12 cellular contexts compared by ENCODE assay signal in genomic region chr6:142853244-142854180, GRCh38.
DNase-seq lines count a peak whose midpoint lies in the region; ATAC-seq and TF ChIP-seq lines count a peak whose summit lies in the region.
"Had no signal": no experiment of that assay in that cellular context is flagged by ENCODE, and none has a peak within 500 bp of the region (broad histone marks: within the 10 kb centered on the region; RNA-seq: fewer than 3 reads in every experiment).

No MANE protein-coding gene starts in this region.

- peaks cover 99% of the 10 kb centered on the region for H3K4me1 Mint-ChIP-seq in stimulated activated naive CD8-positive, alpha-beta T cell treated with anti-CD3 and anti-CD28 coated beads, Interleukin-15, Interleukin-2, amounts not matched to agents 100 ng/mL and 50 ng/mL, for 24 hours (ENCODE audit: low read depth)
- peaks cover 95% of the 10 kb centered on the region for H3K4me1 Mint-ChIP-seq in activated CD4-positive, alpha-beta memory T cell treated with anti-CD3 and anti-CD28 coated beads, Interleukin-2, amount 10 ng/mL, durations not matched to agents 7 days and 5 days
- peaks cover 50% of the 10 kb centered on the region for H3K4me1 Mint-ChIP-seq in type B pancreatic cell (ENCODE audit: unreplicated experiment)

- no peaks in the 10 kb centered on the region for H3K27me3 Mint-ChIP-seq in stimulated activated naive CD8-positive, alpha-beta T cell treated with anti-CD3 and anti-CD28 coated beads, Interleukin-15, Interleukin-2, amounts not matched to agents 100 ng/mL and 50 ng/mL, for 24 hours
- no peaks in the 10 kb centered on the region for H3K27me3 Mint-ChIP-seq in activated CD4-positive, alpha-beta memory T cell treated with anti-CD3 and anti-CD28 coated beads, Interleukin-2, amount 10 ng/mL, durations not matched to agents 7 days and 5 days
- H3K27me3 Mint-ChIP-seq in type B pancreatic cell, result no peaks in the 10 kb centered on the region

- H3K9me2 ChIP-seq in hepatocyte (replicated peaks; ENCODE audit: insufficient read depth), result no peaks in the 10 kb centered on the region

- POLR2A ChIA-PET in activated CD4-positive, alpha-beta memory T cell treated with anti-CD3 and anti-CD28 coated beads, Interleukin-2, amount 10 ng/mL, durations not matched to agents 7 days and 5 days (lab: Charles Lee), result interaction anchor here (0.7 to 9.3 kb wide), 18 partner anchors 10 to 93 kb away, joined by 3 to 202 read pairs (median 5); partner anchors contain the start of gene HIVEP2

- no peaks in the 10 kb centered on the region for H3K9me3 Mint-ChIP-seq in stimulated activated naive CD8-positive, alpha-beta T cell treated with anti-CD3 and anti-CD28 coated beads, Interleukin-15, Interleukin-2, amounts not matched to agents 100 ng/mL and 50 ng/mL, for 24 hours
- H3K9me3 Mint-ChIP-seq in activated CD4-positive, alpha-beta memory T cell treated with anti-CD3 and anti-CD28 coated beads, Interleukin-2, amount 10 ng/mL, durations not matched to agents 7 days and 5 days, result no peaks in the 10 kb centered on the region
- H3K9me3 Mint-ChIP-seq in type B pancreatic cell, result no peaks in the 10 kb centered on the region

- no peak for ATAC-seq in stimulated activated naive CD8-positive, alpha-beta T cell treated with anti-CD3 and anti-CD28 coated beads, Interleukin-15, Interleukin-2, amounts not matched to agents 100 U/mL and 50 U/mL, for 24 hours
- no peak for ATAC-seq in GM21528 (IDR thresholded peaks at IDR 0.05; ENCODE audit: low FRiP score, unreplicated experiment)

- peaks cover 7% of the 10 kb centered on the region for H3K4me1 ChIP-seq in hepatocyte (ENCODE audit: insufficient read depth)

- TF ChIP-seq CTCF in hepatocyte (IDR thresholded peaks at IDR 0.05; ENCODE audit: poor library complexity), result no peak
- TF ChIP-seq CTCF in type B pancreatic cell (conservative IDR thresholded peaks at IDR 0.05), result no peak

- no peak overlapping the region for H2AFZ ChIP-seq in hepatocyte

- H3K36me3 Mint-ChIP-seq in stimulated activated naive CD8-positive, alpha-beta T cell treated with anti-CD3 and anti-CD28 coated beads, Interleukin-15, Interleukin-2, amounts not matched to agents 100 ng/mL and 50 ng/mL, for 24 hours (ENCODE audit: low read depth), result peaks cover 29% of the 10 kb centered on the region
- H3K36me3 Mint-ChIP-seq in activated CD4-positive, alpha-beta memory T cell treated with anti-CD3 and anti-CD28 coated beads, Interleukin-2, amount 10 ng/mL, durations not matched to agents 7 days and 5 days (ENCODE audit: low read depth), result peaks cover 14% of the 10 kb centered on the region
- peaks cover 3% of the 10 kb centered on the region for H3K36me3 Mint-ChIP-seq in type B pancreatic cell

- peak overlapping the region; percentile 95 for H3K27ac Mint-ChIP-seq in stimulated activated naive CD8-positive, alpha-beta T cell treated with anti-CD3 and anti-CD28 coated beads, Interleukin-15, Interleukin-2, amounts not matched to agents 100 ng/mL and 50 ng/mL, for 24 hours
- peak overlapping the region; percentile 98 for H3K27ac Mint-ChIP-seq in activated CD4-positive, alpha-beta memory T cell treated with anti-CD3 and anti-CD28 coated beads, Interleukin-2, amount 10 ng/mL, durations not matched to agents 7 days and 5 days
- H3K27ac Mint-ChIP-seq in type B pancreatic cell, result peak overlapping the region; percentile 95

- no peaks in the 10 kb centered on the region for H3K9me3 ChIP-seq in hepatocyte (ENCODE audit: low read depth)
- H3K9me3 ChIP-seq: thyroid gland had no signal

- H3K27me3 ChIP-seq in hepatocyte, result no peaks in the 10 kb centered on the region
- H3K27me3 ChIP-seq: thyroid gland had no signal

- no peak overlapping the region for H3K4me3 ChIP-seq in hepatocyte
- H3K4me3 ChIP-seq: thyroid gland had no signal

- CTCF ChIA-PET in activated CD4-positive, alpha-beta memory T cell treated with anti-CD3 and anti-CD28 coated beads, Interleukin-2, amount 10 ng/mL, durations not matched to agents 7 days and 5 days (lab: Charles Lee), result interaction anchor here (1.2 to 6.2 kb wide), 2 partner anchors 10 to 33 kb away, joined by 5 to 32 read pairs; no protein-coding TSS in a partner anchor

- H3K36me3 ChIP-seq in hepatocyte (replicated peaks; ENCODE audit: insufficient read depth, low read depth), result no peaks in the 10 kb centered on the region
- H3K36me3 ChIP-seq: thyroid gland had no signal

- 83% methylated on average over 6 of the region's 6 CpGs for WGBS in hepatocyte (ENCODE audit: low lambda C conversion rate, missing lambda C conversion rate)

- no peak overlapping the region for H3K4me2 ChIP-seq in hepatocyte

- H3K27ac ChIP-seq in hepatocyte, result peak overlapping the region; percentile 39
- H3K27ac ChIP-seq: thyroid gland had no signal

- no peaks in the 10 kb centered on the region for H4K20me1 ChIP-seq in hepatocyte (ENCODE audit: insufficient read depth, poor library complexity, severe bottlenecking)

- peaks cover 10% of the 10 kb centered on the region for H3K79me2 ChIP-seq in hepatocyte

- H3K4me3 Mint-ChIP-seq in stimulated activated naive CD8-positive, alpha-beta T cell treated with anti-CD3 and anti-CD28 coated beads, Interleukin-15, Interleukin-2, amounts not matched to agents 100 ng/mL and 50 ng/mL, for 24 hours, result peak overlapping the region; percentile 72
- no peak overlapping the region for H3K4me3 Mint-ChIP-seq in activated CD4-positive, alpha-beta memory T cell treated with anti-CD3 and anti-CD28 coated beads, Interleukin-2, amount 10 ng/mL, durations not matched to agents 7 days and 5 days
- peak overlapping the region; percentile 57 for H3K4me3 Mint-ChIP-seq in type B pancreatic cell
- H3K4me3 Mint-ChIP-seq: CD14-positive monocyte had no signal

- DNase-seq in stimulated activated naive CD8-positive, alpha-beta T cell treated with anti-CD3 and anti-CD28 coated beads, Interleukin-15, Interleukin-2, amounts not matched to agents 100 U/mL and 50 U/mL, for 24 hours, result no peak
- DNase-seq in activated CD4-positive, alpha-beta memory T cell treated with anti-CD3 and anti-CD28 coated beads, Interleukin-2, amount 10 ng/mL, durations not matched to agents 7 days and 5 days, result no peak
- DNase-seq in hepatocyte (ENCODE audit: low spot score) (no peak), type B pancreatic cell (ENCODE audit: extremely low spot score, unreplicated experiment) (no peak), NCI-H1105 treated with DMSO at 0.1 percent for 48 hours (lab: John Stamatoyannopoulos, UW) (no peak)
- DNase-seq in stimulated activated naive CD4-positive, alpha-beta T cell treated with Interleukin-2 at 50 U/mL for 16 hours (lab: John Stamatoyannopoulos, UW), result no peak
- DNase-seq: NCI-H524; stimulated activated CD4-positive, alpha-beta T cell treated with anti-CD3 and anti-CD28 coated beads, Interleukin-1b, Interleukin-23, amount 100 ng/mL, for 48 hours; thyroid gland had no signal
